23 cellular contexts compared by ENCODE assay signal in genomic region chr7:148979827-148980226, GRCh38. TPM values are rescaled to one million over a fixed set of nuclear protein-coding genes. Genes with fewer than 3 reads are reported as not detected.
DNase-seq lines count a peak whose midpoint lies in the region; ATAC-seq and TF ChIP-seq lines count a peak whose summit lies in the region.
"Had no signal": no experiment of that assay in that cellular context is flagged by ENCODE, and none has a peak within 500 bp of the region (broad histone marks: within the 10 kb centered on the region; RNA-seq: fewer than 3 reads in every experiment).

No MANE protein-coding gene starts in this region.

- H3K4me1 Mint-ChIP-seq in activated naive CD4-positive, alpha-beta T cell treated with anti-CD3 and anti-CD28 coated beads, Interleukin-2, amount 10 ng/mL, durations not matched to agents 7 days and 5 days, result peaks cover 37% of the 10 kb centered on the region
- peaks cover 30% of the 10 kb centered on the region for H3K4me1 Mint-ChIP-seq in activated naive CD8-positive, alpha-beta T cell treated with anti-CD3 and anti-CD28 coated beads, Interleukin-2, amount 10 ng/mL, durations not matched to agents 7 days and 5 days
- peaks cover 12% of the 10 kb centered on the region for H3K4me1 Mint-ChIP-seq in neural progenitor cell

- ATAC-seq in activated naive CD8-positive, alpha-beta T cell treated with anti-CD3 and anti-CD28 coated beads, Interleukin-2, amount 10 ng/mL, durations not matched to agents 7 days and 5 days (ENCODE audit: low read depth), result peak; percentile 31
- ATAC-seq: GM12878, mucosa of descending colon, psoas muscle had no signal

- H3K4me1 ChIP-seq in OCI-LY1 (ENCODE audit: insufficient read depth, low read length, severe bottlenecking), result peaks cover 31% of the 10 kb centered on the region
- peaks cover 12% of the 10 kb centered on the region for H3K4me1 ChIP-seq in neural progenitor cell
- peaks cover 0 to 25% (median 17%) of the 10 kb centered on the region in 4 donors for H3K4me1 ChIP-seq in tibial artery

- H3K36me3 Mint-ChIP-seq in activated naive CD4-positive, alpha-beta T cell treated with anti-CD3 and anti-CD28 coated beads, Interleukin-2, amount 10 ng/mL, durations not matched to agents 7 days and 5 days, result peaks cover 3% of the 10 kb centered on the region
- H3K36me3 Mint-ChIP-seq in activated naive CD8-positive, alpha-beta T cell treated with anti-CD3 and anti-CD28 coated beads, Interleukin-2, amount 10 ng/mL, durations not matched to agents 7 days and 5 days, result no peaks in the 10 kb centered on the region
- no peaks in the 10 kb centered on the region for H3K36me3 Mint-ChIP-seq in neural progenitor cell

- intact Hi-C loops in lower leg skin (cut with DNase I; ENCODE audit: low total_unique reads) (no loop called here), tibial artery (cut with DNase I; ENCODE audit: low total_unique reads) (no loop called here)

- TF ChIP-seq CTCF in OCI-LY1 (IDR thresholded peaks at IDR 0.05; ENCODE audit: low read length) (no peak), neural progenitor cell (IDR thresholded peaks at IDR 0.05) (no peak), lower leg skin (IDR thresholded peaks at IDR 0.05) (no peak), tibial artery (IDR thresholded peaks at IDR 0.05) (no peak)

- POLR2A ChIA-PET in activated naive CD8-positive, alpha-beta T cell treated with anti-CD3 and anti-CD28 coated beads, Interleukin-2, amount 10 ng/mL, durations not matched to agents 7 days and 5 days (lab: Charles Lee), result no interaction called here

- H3K9me2 ChIP-seq in OCI-LY1 (ENCODE audit: low read depth, low read length), result no peaks in the 10 kb centered on the region

- H3K4me2 ChIP-seq in OCI-LY1 (ENCODE audit: low read length) (peak overlapping the region; percentile 5; the same call in 1 of the 2 replicates), neural progenitor cell (no peak overlapping the region)
- H3K4me2 ChIP-seq: BLaER1 had no signal

- H3K27me3 Mint-ChIP-seq in activated naive CD4-positive, alpha-beta T cell treated with anti-CD3 and anti-CD28 coated beads, Interleukin-2, amount 10 ng/mL, durations not matched to agents 7 days and 5 days, result peaks cover 21% of the 10 kb centered on the region
- H3K27me3 Mint-ChIP-seq in activated naive CD8-positive, alpha-beta T cell treated with anti-CD3 and anti-CD28 coated beads, Interleukin-2, amount 10 ng/mL, durations not matched to agents 7 days and 5 days, result peaks cover 6% of the 10 kb centered on the region
- peaks cover 15% of the 10 kb centered on the region for H3K27me3 Mint-ChIP-seq in neural progenitor cell (ENCODE audit: insufficient read depth, low read depth)

- DNase-seq in activated naive CD4-positive, alpha-beta T cell treated with anti-CD3 and anti-CD28 coated beads, Interleukin-2, amount 10 ng/mL, durations not matched to agents 7 days and 5 days, result peak; percentile 44
- no peak for DNase-seq in activated naive CD4-positive, alpha-beta T cell (lab: John Stamatoyannopoulos, UW)
- DNase-seq in activated naive CD8-positive, alpha-beta T cell treated with anti-CD3 and anti-CD28 coated beads, Interleukin-2, amount 10 ng/mL, durations not matched to agents 7 days and 5 days, result no peak
- DNase-seq in neural progenitor cell (ENCODE audit: low spot score) (no peak), GM19240 (ENCODE audit: insufficient read length, low spot score) (no peak), lower leg skin (ENCODE audit: low spot score in 2 of 2) (no peak), tibial artery (no peak)
- DNase-seq: ACHN; activated CD4-positive, CD25-positive, alpha-beta regulatory T cell; anterior cingulate cortex; Karpas-422; mucosa of descending colon; MV-4-11; NCI-H524; NK-92 treated with Interleukin-12 subunit alpha and Interleukin-12 subunit beta, amount 100 ng/mL, for 24 hours had no signal

- H3K4me3 ChIP-seq in OCI-LY1 (ENCODE audit: low read depth, low read length, poor library complexity, severe bottlenecking), result peak overlapping the region; percentile 24
- H3K4me3 ChIP-seq in neural progenitor cell, result no peak overlapping the region
- H3K4me3 ChIP-seq in lower leg skin (ENCODE audit: low read depth, poor library complexity, severe bottlenecking), result no peak overlapping the region
- no peak overlapping the region for H3K4me3 ChIP-seq in tibial artery
- H3K4me3 ChIP-seq: BLaER1, cardiac muscle cell, GM12878, mucosa of descending colon, Peyer's patch, psoas muscle, thoracic aorta had no signal

- H4K20me1 ChIP-seq in OCI-LY1 (ENCODE audit: insufficient read depth, low read length), result no peaks in the 10 kb centered on the region
- H4K20me1 ChIP-seq in neural progenitor cell (ENCODE audit: low read depth), result no peaks in the 10 kb centered on the region
- H4K20me1 ChIP-seq: BLaER1 had no signal

- peaks cover 4% of the 10 kb centered on the region; the same call in 1 of the 2 replicates for H3F3A ChIP-seq in OCI-LY1 (ENCODE audit: insufficient read depth, low read length)
- H3F3A ChIP-seq in neural progenitor cell (ENCODE audit: low read depth), result peaks cover 46% of the 10 kb centered on the region

- H3K36me3 ChIP-seq in OCI-LY1 (ENCODE audit: insufficient read depth, low read length) (no peaks in the 10 kb centered on the region; the same call in 1 of the 2 replicates), neural progenitor cell (no peaks in the 10 kb centered on the region), tibial artery (no peaks in the 10 kb centered on the region)
- H3K36me3 ChIP-seq: BLaER1, cardiac muscle cell, Peyer's patch, thoracic aorta had no signal

- no peak for TF ChIP-seq POLR2A in lower leg skin (IDR thresholded peaks at IDR 0.05)

- H3K27me3 ChIP-seq in OCI-LY1 (ENCODE audit: insufficient read depth, low read length) (peaks cover 6% of the 10 kb centered on the region), neural progenitor cell (peaks cover 12% of the 10 kb centered on the region), tibial artery (peaks cover 0 to 10% of the 10 kb centered on the region in 2 donors)
- H3K27me3 ChIP-seq: cardiac muscle cell, Peyer's patch had no signal

- CTCF ChIA-PET in activated naive CD4-positive, alpha-beta T cell treated with anti-CD3 and anti-CD28 coated beads, Interleukin-2, amount 10 ng/mL, durations not matched to agents 7 days and 5 days (lab: Charles Lee), result interaction anchor here (1.1 kb wide), 1 partner anchor 404 kb away, joined by 3 read pairs; no protein-coding TSS in a partner anchor

- peaks cover 2% of the 10 kb centered on the region for H3K9me3 Mint-ChIP-seq in activated naive CD4-positive, alpha-beta T cell treated with anti-CD3 and anti-CD28 coated beads, Interleukin-2, amount 10 ng/mL, durations not matched to agents 7 days and 5 days
- H3K9me3 Mint-ChIP-seq in activated naive CD8-positive, alpha-beta T cell treated with anti-CD3 and anti-CD28 coated beads, Interleukin-2, amount 10 ng/mL, durations not matched to agents 7 days and 5 days, result no peaks in the 10 kb centered on the region
- peaks cover 8% of the 10 kb centered on the region for H3K9me3 Mint-ChIP-seq in neural progenitor cell

- H3K27ac ChIP-seq in OCI-LY1 (ENCODE audit: low read depth, low read length, poor library complexity, severe bottlenecking) (no peak overlapping the region), neural progenitor cell (no peak overlapping the region), tibial artery (no peak overlapping the region)
- H3K27ac ChIP-seq: BLaER1, cardiac muscle cell, Peyer's patch, psoas muscle, thoracic aorta had no signal

- H3K9ac ChIP-seq in OCI-LY1 (ENCODE audit: low read length), result no peak overlapping the region
- H3K9ac ChIP-seq in neural progenitor cell, result no peak overlapping the region
- H3K9ac ChIP-seq: BLaER1 had no signal

- WGBS in lower leg skin, 2 donors, result 83 to 85% methylated on average over 9 of the region's 9 CpGs

- H2AFZ ChIP-seq in OCI-LY1 (ENCODE audit: low read length) (no peak overlapping the region), neural progenitor cell (replicated peaks) (no peak overlapping the region)

- H3K9me3 ChIP-seq in OCI-LY1 (ENCODE audit: low read length), result peaks cover 3% of the 10 kb centered on the region; the same call in 1 of the 2 replicates
- no peaks in the 10 kb centered on the region for H3K9me3 ChIP-seq in neural progenitor cell (ENCODE audit: low read depth)
- no peaks in the 10 kb centered on the region for H3K9me3 ChIP-seq in tibial artery
- H3K9me3 ChIP-seq: BLaER1, mucosa of descending colon, Peyer's patch, psoas muscle, thoracic aorta had no signal

- peak overlapping the region; percentile 2 for H3K4me3 Mint-ChIP-seq in activated naive CD4-positive, alpha-beta T cell treated with anti-CD3 and anti-CD28 coated beads, Interleukin-2, amount 10 ng/mL, durations not matched to agents 7 days and 5 days
- peak overlapping the region; percentile 69 for H3K4me3 Mint-ChIP-seq in activated naive CD8-positive, alpha-beta T cell treated with anti-CD3 and anti-CD28 coated beads, Interleukin-2, amount 10 ng/mL, durations not matched to agents 7 days and 5 days
- peak overlapping the region; percentile 60 for H3K4me3 Mint-ChIP-seq in neural progenitor cell

- peak overlapping the region; percentile 87 for H3K27ac Mint-ChIP-seq in activated naive CD4-positive, alpha-beta T cell treated with anti-CD3 and anti-CD28 coated beads, Interleukin-2, amount 10 ng/mL, durations not matched to agents 7 days and 5 days
- peak overlapping the region; percentile 78 for H3K27ac Mint-ChIP-seq in activated naive CD8-positive, alpha-beta T cell treated with anti-CD3 and anti-CD28 coated beads, Interleukin-2, amount 10 ng/mL, durations not matched to agents 7 days and 5 days
- no peak overlapping the region for H3K27ac Mint-ChIP-seq in neural progenitor cell
- H3K27ac Mint-ChIP-seq: activated T-helper 2 cell treated with anti-CD3 and anti-CD28 coated beads, Interferon-gamma antibody, Interleukin-2, Interleukin-4, amounts not matched to agents 10 μg/mL and 5 μg/mL and 100 μg/mL, durations not matched to agents 14 hours and 24 hours and 36 hours had no signal

- no peaks in the 10 kb centered on the region for H3K79me2 ChIP-seq in OCI-LY1 (ENCODE audit: insufficient read depth, low read length)
- H3K79me2 ChIP-seq in neural progenitor cell (ENCODE audit: low read depth), result no peaks in the 10 kb centered on the region

RNA-seq across cellular contexts. Expression of gene PDIA4, which starts 48.5 kb away (rescaled TPM):
- total RNA-seq in activated naive CD8-positive, alpha-beta T cell treated with anti-CD3 and anti-CD28 coated beads, Interleukin-2, amount 10 ng/mL, durations not matched to agents 7 days and 5 days, result 10 to 100 TPM; 56.6 to 56.8 TPM
- total RNA-seq in neural progenitor cell (ENCODE audit: low replicate concordance) (142 and 171 TPM in 2 replicates), lower leg skin (10 to 100 TPM; 35.9 to 55.9 (median 47.9) TPM)

Comparison
In these comparisons a context has a peak if more than half of its experiments do, and no peak if none do; other contexts are left out.
1. H3K4me3 Mint-ChIP-seq: peak in every context shown above with its lines; median percentile 69 in activated naive CD8-positive, alpha-beta T cell treated with anti-CD3 and anti-CD28 coated beads, Interleukin-2, amount 10 ng/mL, durations not matched to agents 7 days and 5 days; 60 in neural progenitor cell; 2 in activated naive CD4-positive, alpha-beta T cell treated with anti-CD3 and anti-CD28 coated beads, Interleukin-2, amount 10 ng/mL, durations not matched to agents 7 days and 5 days.